In the genomic region with DNA sequence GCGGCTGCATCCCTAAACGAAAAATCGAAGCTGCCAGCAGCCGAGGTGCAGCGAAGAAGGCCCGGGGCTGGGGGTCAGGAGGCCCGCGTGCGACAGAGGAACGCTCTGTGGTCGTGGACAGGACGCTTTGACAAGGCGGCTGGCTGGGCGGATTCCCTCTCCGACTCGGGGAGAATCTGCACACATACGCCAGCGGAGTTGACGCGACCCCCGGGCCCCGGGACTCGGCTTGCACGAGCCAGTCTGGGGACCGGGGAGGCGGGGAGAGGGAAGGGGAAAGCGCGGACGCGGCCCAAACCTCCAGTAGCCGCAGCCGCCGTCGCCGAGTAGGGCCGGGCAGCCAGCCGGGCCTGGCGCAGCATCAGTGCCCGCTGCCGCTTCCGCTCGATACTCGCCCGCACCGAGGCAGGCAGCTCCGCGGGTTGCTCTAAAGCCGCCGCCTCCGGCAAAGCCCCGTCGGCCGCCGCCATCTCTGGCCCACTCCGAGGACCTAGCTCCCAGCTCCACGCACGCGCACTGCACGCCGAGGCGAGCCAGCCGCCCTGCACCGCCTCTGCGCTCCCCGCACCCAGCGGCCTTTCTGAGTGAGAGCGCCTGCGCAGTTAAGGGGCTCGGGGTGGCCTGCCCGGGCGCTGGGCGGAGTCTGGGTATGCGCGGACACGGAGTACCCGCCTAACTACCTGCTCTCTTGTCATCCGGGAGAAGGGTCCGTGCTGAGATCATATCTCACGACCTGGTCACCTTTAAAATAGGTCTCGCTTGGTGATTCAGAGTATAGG, we compare ENCODE assay signal across 8 cellular contexts. TPM values are rescaled to one million over a fixed set of nuclear protein-coding genes. Genes with fewer than 3 reads are reported as not detected.
DNase-seq lines count a peak whose midpoint lies in the region; ATAC-seq and TF ChIP-seq lines count a peak whose summit lies in the region.

A gene (minus strand): TSS at position 518 of the 779 bp plus-strand sequence. CDS start 48 bp downstream, at position 470.

- H3K27ac ChIP-seq in left ventricle myocardium inferior (replicated peaks) (peak within 1 kb of the TSS; percentile 96), upper lobe of right lung (peak within 1 kb of the TSS; percentile 94)

- H3K27me3 ChIP-seq in left ventricle myocardium inferior (ENCODE audit: low read depth) (no peaks in the 10 kb centered on the region), upper lobe of right lung (no peaks in the 10 kb centered on the region)

- H3K36me3 Mint-ChIP-seq in progenitor cell of endocrine pancreas (ENCODE audit: insufficient read depth): peaks cover 2% of the 10 kb centered on the region

- peaks cover 32% of the 10 kb centered on the region for H3K4me1 Mint-ChIP-seq in progenitor cell of endocrine pancreas (ENCODE audit: low read depth)

- no peaks in the 10 kb centered on the region for H3K9me3 Mint-ChIP-seq in progenitor cell of endocrine pancreas (ENCODE audit: low read depth)

- H3K27me3 Mint-ChIP-seq in progenitor cell of endocrine pancreas: no peaks in the 10 kb centered on the region

- H3K4me3 Mint-ChIP-seq in progenitor cell of endocrine pancreas (ENCODE audit: low read depth): peak within 1 kb of the TSS; percentile 85

- H3K4me1 ChIP-seq in left ventricle myocardium inferior: peaks cover 45% of the 10 kb centered on the region
- peaks cover 25% of the 10 kb centered on the region for H3K4me1 ChIP-seq in upper lobe of right lung

- peaks cover 12% of the 10 kb centered on the region for H3K36me3 ChIP-seq in left ventricle myocardium inferior
- H3K36me3 ChIP-seq in upper lobe of right lung: peaks cover 14% of the 10 kb centered on the region

- intact Hi-C loops in T-helper 1 cell treated with Interleukin-12 subunit alpha and Interleukin-12 subunit beta and Interleukin-4 antibody, amounts not matched to agents 30 ng/mL and 1 ng/mL, for 36 hours (cut with micrococcal nuclease): loop anchor here (1.0 to 5.0 kb wide), 12 partner anchors 13 to 558 kb away; a partner anchor contains a TSS
- intact Hi-C loops in left ventricle myocardium inferior (cut with micrococcal nuclease): no loop called here
- intact Hi-C loops in upper lobe of right lung (cut with DNase I): no loop called here

- in situ Hi-C loops in GM13977 (cut with MboI; ENCODE audit: low pct_unique_long_range_greater_than_20kb, low sequenced_read_pairs, unreplicated experiment): no loop called here

- H3K4me3 ChIP-seq in left ventricle myocardium inferior (peak within 1 kb of the TSS; percentile 85), upper lobe of right lung (peak within 1 kb of the TSS; percentile 86)

- ATAC-seq in HG02852 (IDR thresholded peaks at IDR 0.05; ENCODE audit: unreplicated experiment) (peak; percentile 92), upper lobe of right lung (peak; percentile 99)

- DNase-seq in GM13977 (ENCODE audit: low spot score): peak; percentile 97
- peak; percentile 93 for DNase-seq in NCI-H146 (lab: John Stamatoyannopoulos, UW)
- DNase-seq in amniotic epithelial cell (ENCODE audit: low read depth): peak; percentile 82
- peak; percentile 98 for DNase-seq in left ventricle myocardium inferior
- DNase-seq in progenitor cell of endocrine pancreas (ENCODE audit: low spot score, unreplicated experiment): peak; percentile 98
- DNase-seq in upper lobe of right lung: peak; percentile 99

- no peaks in the 10 kb centered on the region for H3K9me3 ChIP-seq in left ventricle myocardium inferior (replicated peaks)
- no peaks in the 10 kb centered on the region for H3K9me3 ChIP-seq in upper lobe of right lung

- TF ChIP-seq CTCF in GM13977 (IDR thresholded peaks at IDR 0.05; ENCODE audit: extremely low read depth, insufficient read depth, missing control alignments) (peak; percentile 34), left ventricle myocardium inferior (IDR thresholded peaks at IDR 0.05; ENCODE audit: borderline replicate concordance) (no peak), progenitor cell of endocrine pancreas (IDR thresholded peaks at IDR 0.05; ENCODE audit: unreplicated experiment) (no peak), upper lobe of right lung (IDR thresholded peaks at IDR 0.05) (no peak)

- peak within 1 kb of the TSS; percentile 90 for H3K27ac Mint-ChIP-seq in progenitor cell of endocrine pancreas

RNA-seq across cellular contexts. Expression of the gene that starts here (rescaled TPM):
- total RNA-seq in T-helper 1 cell treated with Interleukin-12 subunit alpha and Interleukin-12 subunit beta and Interleukin-4 antibody, amounts not matched to agents 30 ng/mL and 1 ng/mL, for 36 hours: 12.5 and 15.2 TPM in 2 replicates
- 5.8 TPM for total RNA-seq in left ventricle myocardium inferior
- 15.0 and 16.4 TPM in 2 replicates for total RNA-seq in progenitor cell of endocrine pancreas
- 11.2 TPM for total RNA-seq in upper lobe of right lung

Comparison
In these comparisons a context has a peak if more than half of its experiments do, and no peak if none do; other contexts are left out.
1. Peak in every context shown above with its lines: DNase-seq, ATAC-seq, H3K4me3 ChIP-seq and H3K27ac ChIP-seq.